In the genomic region with DNA sequence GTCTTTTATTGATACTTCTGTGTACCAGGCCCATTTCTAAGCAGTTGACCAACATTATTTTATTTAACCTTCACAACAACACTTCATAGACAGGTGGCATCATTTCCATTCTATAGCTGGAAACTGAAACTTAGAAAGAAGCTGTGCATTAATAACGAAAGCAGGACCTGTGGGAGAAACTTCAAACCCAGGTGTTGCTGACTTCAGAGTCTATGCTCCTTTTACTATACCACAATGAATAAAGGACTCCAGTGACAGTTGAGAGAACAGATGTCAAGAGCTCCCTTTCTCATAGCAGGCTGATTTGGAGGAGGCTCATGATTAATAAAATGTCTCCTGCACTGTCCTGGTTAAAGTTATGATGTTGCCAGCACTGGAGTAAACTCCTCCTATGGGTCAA, we compare ENCODE assay signal across 11 cellular contexts. TPM values are rescaled to one million over a fixed set of nuclear protein-coding genes. Genes with fewer than 3 reads are reported as not detected.
DNase-seq lines count a peak whose midpoint lies in the region; ATAC-seq and TF ChIP-seq lines count a peak whose summit lies in the region.
"Had no signal": no experiment of that assay in that cellular context is flagged by ENCODE, and none has a peak within 500 bp of the region (broad histone marks: within the 10 kb centered on the region; RNA-seq: fewer than 3 reads in every experiment).

No MANE protein-coding gene starts in this region.

- H3K4me3 ChIP-seq in lower leg skin (ENCODE audit: low read depth, poor library complexity, severe bottlenecking) (no peak overlapping the region), left lung (no peak overlapping the region)
- H3K4me3 ChIP-seq: skin epidermis had no signal

- intact Hi-C loops in lower leg skin (cut with DNase I; ENCODE audit: low total_unique reads) = no loop called here
- intact Hi-C loops in left lung (cut with DNase I) = no loop called here

- H3K27ac ChIP-seq in KOPT-K1 (ENCODE audit: low read depth, low read length, poor library complexity, severe bottlenecking) (peak overlapping the region; percentile 69), left lung (no peak overlapping the region)
- H3K27ac ChIP-seq: skin epidermis had no signal

- no peaks in the 10 kb centered on the region for H3K9me3 ChIP-seq in KOPT-K1 (ENCODE audit: insufficient read depth, low read length, poor library complexity, severe bottlenecking)
- no peaks in the 10 kb centered on the region for H3K9me3 ChIP-seq in left lung

- WGBS in lower leg skin, 2 donors = 66 to 78% methylated on average over 1 of the region's 1 CpG

- no peaks in the 10 kb centered on the region for H3K4me1 Mint-ChIP-seq in stimulated activated naive B cell treated with anti-CD40 and anti-IgM and Interleukin-4, amounts not matched to agents 10 μg/mL and 1 μg/mL and 100 μg/mL, for 72 hours

- H3K4me1 ChIP-seq in left lung = no peaks in the 10 kb centered on the region

- TF ChIP-seq CTCF in lower leg skin (IDR thresholded peaks at IDR 0.05) (no peak), left lung (IDR thresholded peaks at IDR 0.05) (no peak)

- H3K27ac Mint-ChIP-seq in stimulated activated naive B cell treated with anti-CD40 and anti-IgM and Interleukin-4, amounts not matched to agents 10 μg/mL and 1 μg/mL and 100 μg/mL, for 72 hours = no peak overlapping the region
- H3K27ac Mint-ChIP-seq: naive thymus-derived CD4-positive, alpha-beta T cell had no signal

- peaks cover 0 to 4% of the 10 kb centered on the region in 2 donors for H3K27me3 ChIP-seq in left lung

- H3K27me3 Mint-ChIP-seq in stimulated activated naive B cell treated with anti-CD40 and anti-IgM and Interleukin-4, amounts not matched to agents 10 μg/mL and 1 μg/mL and 100 μg/mL, for 72 hours = peaks cover 19 to 31% of the 10 kb centered on the region in 2 donors

- H3K4me3 Mint-ChIP-seq in stimulated activated naive B cell treated with anti-CD40 and anti-IgM and Interleukin-4, amounts not matched to agents 10 μg/mL and 1 μg/mL and 100 μg/mL, for 72 hours = no peak overlapping the region
- H3K4me3 Mint-ChIP-seq: naive thymus-derived CD4-positive, alpha-beta T cell had no signal

- ATAC-seq in GM18861 (IDR thresholded peaks at IDR 0.05; ENCODE audit: unreplicated experiment) (peak; percentile 99), GM21360 (IDR thresholded peaks at IDR 0.05; ENCODE audit: unreplicated experiment) (peak; percentile 99), HG02973 (IDR thresholded peaks at IDR 0.05; ENCODE audit: unreplicated experiment) (peak; percentile 100), left lung (no peak)
- ATAC-seq in stimulated activated naive B cell treated with anti-CD40 and anti-IgM and Interleukin-4, amounts not matched to agents 10 μg/mL and 1 μg/mL and 100 μg/mL, for 72 hours (replicated peaks) = no peak
- ATAC-seq: naive thymus-derived CD4-positive, alpha-beta T cell had no signal

- H3K9me3 Mint-ChIP-seq in stimulated activated naive B cell treated with anti-CD40 and anti-IgM and Interleukin-4, amounts not matched to agents 10 μg/mL and 1 μg/mL and 100 μg/mL, for 72 hours = peaks cover 0 to 2% of the 10 kb centered on the region in 2 donors

- no peak for DNase-seq in stimulated activated naive B cell treated with anti-CD40 and anti-IgM and Interleukin-4, amounts not matched to agents 10 μg/mL and 1 μg/mL and 100 μg/mL, for 72 hours
- DNase-seq in NCI-H1694 treated with DMSO at 0.1 percent for 48 hours (lab: John Stamatoyannopoulos, UW) = no peak
- no peak for DNase-seq in lower leg skin (ENCODE audit: low spot score in 2 of 2)
- no peak for DNase-seq in left lung
- DNase-seq: erythroblast; naive thymus-derived CD4-positive, alpha-beta T cell had no signal

- no peaks in the 10 kb centered on the region for H3K36me3 Mint-ChIP-seq in stimulated activated naive B cell treated with anti-CD40 and anti-IgM and Interleukin-4, amounts not matched to agents 10 μg/mL and 1 μg/mL and 100 μg/mL, for 72 hours
- H3K36me3 Mint-ChIP-seq: naive thymus-derived CD4-positive, alpha-beta T cell had no signal

- no peak for TF ChIP-seq POLR2A in lower leg skin (IDR thresholded peaks at IDR 0.05)

- H3K36me3 ChIP-seq in KOPT-K1 (ENCODE audit: insufficient read depth, low read length) = no peaks in the 10 kb centered on the region
- no peaks in the 10 kb centered on the region for H3K36me3 ChIP-seq in left lung

RNA-seq across cellular contexts. Expression of gene POU3F2, which starts 56.6 kb away (rescaled TPM):
- total RNA-seq in lower leg skin = not detected
- total RNA-seq in left lung = not detected
- total RNA-seq: naive thymus-derived CD4-positive, alpha-beta T cell had no signal

Comparison
In these comparisons a context has a peak if more than half of its experiments do, and no peak if none do; other contexts are left out.
1. ATAC-seq: peak in GM18861 (single experiment), GM21360 (single experiment) and HG02973 (single experiment); none in stimulated activated naive B cell treated with anti-CD40 and anti-IgM and Interleukin-4, amounts not matched to agents 10 μg/mL and 1 μg/mL and 100 μg/mL, for 72 hours (0 of 2) and left lung (single experiment).